Comparison of ENCODE assay signal across 8 cellular contexts in the genomic region with DNA sequence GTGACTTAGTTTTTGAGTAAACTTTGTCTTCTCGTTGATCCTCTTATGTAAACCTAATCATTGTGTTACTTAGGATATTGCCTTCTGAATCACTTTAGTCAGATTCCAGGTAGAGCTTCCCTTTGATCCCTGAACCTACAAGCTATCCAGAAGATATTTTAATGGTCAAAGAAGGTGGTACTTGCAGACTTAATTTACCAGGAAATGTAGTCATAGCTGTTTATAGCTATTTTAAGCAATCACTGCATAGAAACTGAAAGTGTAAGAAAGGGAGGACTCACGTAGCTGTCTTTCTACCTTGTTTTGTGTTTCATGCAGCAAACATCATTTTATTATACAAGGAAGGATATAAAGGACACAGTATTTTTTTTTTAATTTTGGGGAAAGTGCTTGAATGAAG.
DNase-seq lines count a peak whose midpoint lies in the region; ATAC-seq and TF ChIP-seq lines count a peak whose summit lies in the region.

No MANE protein-coding gene starts in this region.

- no peaks in the 10 kb centered on the region for H3K36me3 ChIP-seq in neural cell (ENCODE audit: insufficient read depth, low read length)

- peaks cover 28% of the 10 kb centered on the region for H3K4me1 Mint-ChIP-seq in activated CD4-positive, alpha-beta T cell treated with anti-CD3 and anti-CD28 coated beads, Interleukin-2, amount 10 ng/mL, durations not matched to agents 24 days and 14 days
- peaks cover 21% of the 10 kb centered on the region for H3K4me1 Mint-ChIP-seq in activated naive CD8-positive, alpha-beta T cell treated with anti-CD3 and anti-CD28 coated beads, Interleukin-2, amount 10 ng/mL, durations not matched to agents 7 days and 5 days

- H3K9me3 ChIP-seq in neural cell (ENCODE audit: low read length) = no peaks in the 10 kb centered on the region

- no peaks in the 10 kb centered on the region for H3K9me2 ChIP-seq in neural cell (ENCODE audit: insufficient read depth, low read length)

- no peak overlapping the region for H3K4me2 ChIP-seq in neural cell (ENCODE audit: low read length)

- peak overlapping the region; percentile 55 for H3K27ac ChIP-seq in neural cell (ENCODE audit: low read length)

- peak overlapping the region; percentile 10 for H3K4me3 ChIP-seq in neural cell (ENCODE audit: low read length)

- ATAC-seq in HG03060 (IDR thresholded peaks at IDR 0.05; ENCODE audit: low read depth, unreplicated experiment) = peak; percentile 86
- peak; percentile 87 for ATAC-seq in activated naive CD8-positive, alpha-beta T cell treated with anti-CD3 and anti-CD28 coated beads, Interleukin-2, amount 10 ng/mL, durations not matched to agents 7 days and 5 days (ENCODE audit: low read depth)

- no peaks in the 10 kb centered on the region for H3K79me2 ChIP-seq in neural cell (replicated peaks; ENCODE audit: insufficient read depth, low read length)

- POLR2A ChIA-PET in activated naive CD8-positive, alpha-beta T cell treated with anti-CD3 and anti-CD28 coated beads, Interleukin-2, amount 10 ng/mL, durations not matched to agents 7 days and 5 days (lab: Charles Lee) = interaction anchor here (0.9 to 1.4 kb wide), 3 partner anchors 10 to 189 kb away, joined by 3 to 6 read pairs (median 4); partner anchors contain the start of gene DDX10

- H3F3A ChIP-seq in neural cell (ENCODE audit: insufficient read depth, low read length, poor library complexity, severe bottlenecking) = no peaks in the 10 kb centered on the region

- peak overlapping the region; percentile 83 for H3K27ac Mint-ChIP-seq in activated CD4-positive, alpha-beta T cell treated with anti-CD3 and anti-CD28 coated beads, Interleukin-2, amount 10 ng/mL, durations not matched to agents 24 days and 14 days
- peak overlapping the region; percentile 91 for H3K27ac Mint-ChIP-seq in activated naive CD8-positive, alpha-beta T cell treated with anti-CD3 and anti-CD28 coated beads, Interleukin-2, amount 10 ng/mL, durations not matched to agents 7 days and 5 days

- H3K27me3 ChIP-seq in neural cell (ENCODE audit: insufficient read depth, low read depth, low read length) = no peaks in the 10 kb centered on the region

- H3K36me3 Mint-ChIP-seq in activated CD4-positive, alpha-beta T cell treated with anti-CD3 and anti-CD28 coated beads, Interleukin-2, amount 10 ng/mL, durations not matched to agents 24 days and 14 days (ENCODE audit: low read depth) = peaks cover 7% of the 10 kb centered on the region
- H3K36me3 Mint-ChIP-seq in activated naive CD8-positive, alpha-beta T cell treated with anti-CD3 and anti-CD28 coated beads, Interleukin-2, amount 10 ng/mL, durations not matched to agents 7 days and 5 days = peaks cover 7% of the 10 kb centered on the region

- no peaks in the 10 kb centered on the region for H4K20me1 ChIP-seq in neural cell (ENCODE audit: insufficient read depth)

- no peak overlapping the region for H3K9ac ChIP-seq in neural cell (ENCODE audit: low read length)

- intact Hi-C loops in activated CD4-positive, alpha-beta T cell treated with anti-CD3 and anti-CD28 coated beads, Interleukin-2, amount 10 ng/mL, durations not matched to agents 24 days and 14 days (cut with micrococcal nuclease) = no loop called here

- no peaks in the 10 kb centered on the region for H3K9me3 Mint-ChIP-seq in activated CD4-positive, alpha-beta T cell treated with anti-CD3 and anti-CD28 coated beads, Interleukin-2, amount 10 ng/mL, durations not matched to agents 24 days and 14 days
- no peaks in the 10 kb centered on the region for H3K9me3 Mint-ChIP-seq in activated naive CD8-positive, alpha-beta T cell treated with anti-CD3 and anti-CD28 coated beads, Interleukin-2, amount 10 ng/mL, durations not matched to agents 7 days and 5 days

- peak overlapping the region; percentile 85 for H3K4me3 Mint-ChIP-seq in activated CD4-positive, alpha-beta T cell treated with anti-CD3 and anti-CD28 coated beads, Interleukin-2, amount 10 ng/mL, durations not matched to agents 24 days and 14 days
- peak overlapping the region; percentile 79 for H3K4me3 Mint-ChIP-seq in activated naive CD8-positive, alpha-beta T cell treated with anti-CD3 and anti-CD28 coated beads, Interleukin-2, amount 10 ng/mL, durations not matched to agents 7 days and 5 days

- no peak for TF ChIP-seq CTCF in neural cell (IDR thresholded peaks at IDR 0.05; ENCODE audit: poor library complexity, severe bottlenecking)

- peak; percentile 56 for DNase-seq in activated CD4-positive, alpha-beta T cell treated with anti-CD3 and anti-CD28 coated beads, Interleukin-2, amount 10 ng/mL, durations not matched to agents 24 days and 14 days
- DNase-seq in activated CD4-positive, alpha-beta T cell treated with anti-CD3 and anti-CD28 coated beads for 1 hour = no peak
- DNase-seq in activated naive CD8-positive, alpha-beta T cell treated with anti-CD3 and anti-CD28 coated beads, Interleukin-2, amount 10 ng/mL, durations not matched to agents 7 days and 5 days = no peak
- DNase-seq in NCI-H2107 treated with DMSO at 0.1 percent for 48 hours (lab: John Stamatoyannopoulos, UW; ENCODE audit: unreplicated experiment) (no peak), pons (ENCODE audit: low spot score) (no peak), T-helper 9 cell (no peak)

- no peak overlapping the region for H2AFZ ChIP-seq in neural cell (ENCODE audit: low read depth, low read length)

- TF ChIP-seq RAD21 in neural cell (conservative IDR thresholded peaks at IDR 0.05) = no peak

- no peak for TF ChIP-seq EP300 in neural cell (conservative IDR thresholded peaks at IDR 0.05; ENCODE audit: poor library complexity, severe bottlenecking)

- H3K27me3 Mint-ChIP-seq in activated CD4-positive, alpha-beta T cell treated with anti-CD3 and anti-CD28 coated beads, Interleukin-2, amount 10 ng/mL, durations not matched to agents 24 days and 14 days = no peaks in the 10 kb centered on the region
- no peaks in the 10 kb centered on the region for H3K27me3 Mint-ChIP-seq in activated naive CD8-positive, alpha-beta T cell treated with anti-CD3 and anti-CD28 coated beads, Interleukin-2, amount 10 ng/mL, durations not matched to agents 7 days and 5 days

TF ChIP-seq in neural cell, 6 proteins besides CTCF, POLR2A, EP300 and RAD21:
- TF ChIP-seq REST (IDR thresholded peaks at IDR 0.05; ENCODE audit: borderline replicate concordance) (no peak), MXI1 (conservative IDR thresholded peaks at IDR 0.05; ENCODE audit: poor library complexity, severe bottlenecking) (no peak), EZH2 (IDR thresholded peaks at IDR 0.05; ENCODE audit: borderline replicate concordance, insufficient read depth, low read length, poor library complexity, severe bottlenecking) (no peak), TAF1 (IDR thresholded peaks at IDR 0.05; ENCODE audit: low read depth) (no peak), SMC3 (conservative IDR thresholded peaks at IDR 0.05; ENCODE audit: poor library complexity) (no peak), POLR2AphosphoS5 (IDR thresholded peaks at IDR 0.05) (no peak)
TF ChIP-seq in neural cell: peak in this region for 0.
